ENCODE assay signal across 1 cellular context in genomic region chr17:51611585-51611984, GRCh38.
TF ChIP-seq lines count a peak whose summit lies in the region.

No MANE protein-coding gene starts in this region.

TF ChIP-seq in SK-N-SH, 30 proteins besides CTCF, POLR2A, EP300 and RAD21 (continued from another document):
- no peak for TF ChIP-seq TEAD4 (IDR thresholded peaks at IDR 0.05; ENCODE audit: borderline replicate concordance, insufficient read depth)
- no peak for TF ChIP-seq GABPA (IDR thresholded peaks at IDR 0.05; ENCODE audit: low read depth)
- TF ChIP-seq FOXJ3 (CRISPR knock-in tag; IDR thresholded peaks at IDR 0.05) = no peak
